ENCODE assay signal across 22 cellular contexts in genomic region chr17:7147772-7148171, GRCh38. TPM values are rescaled to one million over a fixed set of nuclear protein-coding genes. Genes with fewer than 3 reads are reported as not detected.
DNase-seq lines count a peak whose midpoint lies in the region; ATAC-seq and TF ChIP-seq lines count a peak whose summit lies in the region.
"Had no signal": no experiment of that assay in that cellular context is flagged by ENCODE, and none has a peak within 500 bp of the region (broad histone marks: within the 10 kb centered on the region; RNA-seq: fewer than 3 reads in every experiment).

No MANE protein-coding gene starts in this region.

- no peaks in the 10 kb centered on the region for H3K27me3 Mint-ChIP-seq in glutamatergic neuron (ENCODE audit: unreplicated experiment)

- no peaks in the 10 kb centered on the region for H3K9me3 ChIP-seq in RWPE2 (ENCODE audit: severe bottlenecking)
- H3K9me3 ChIP-seq: MG63, thoracic aorta had no signal

- in situ Hi-C loops in Caki2 (cut with HindIII; ENCODE audit: low pct_unique_long_range_greater_than_20kb, low sequenced_read_pairs): no loop called here

- H3K27ac Mint-ChIP-seq in glutamatergic neuron (ENCODE audit: unreplicated experiment): no peak overlapping the region
- H3K27ac Mint-ChIP-seq: activated B cell treated with CpG ODN at 0.5 μM for 24 hours; activated CD8-positive, alpha-beta memory T cell treated with anti-CD3 and anti-CD28 coated beads, Interleukin-2, amount 10 ng/mL, durations not matched to agents 7 days and 5 days; B cell; T-helper 1 cell treated with Interleukin-12 subunit alpha and Interleukin-12 subunit beta and Interleukin-4 antibody, amounts not matched to agents 30 μg/mL and 1 μg/mL, for 36 hours had no signal

- H3K36me3 ChIP-seq in RWPE2 (ENCODE audit: low read depth): no peaks in the 10 kb centered on the region
- H3K36me3 ChIP-seq: MG63, thoracic aorta had no signal

- peak; percentile 11 for DNase-seq in Caki2 (ENCODE audit: low read depth)
- DNase-seq in GM12865 (ENCODE audit: low read depth): peak; percentile 53
- no peak for DNase-seq in RWPE2 (ENCODE audit: low spot score)
- no peak for DNase-seq in left lobe of liver (ENCODE audit: low spot score)
- DNase-seq in stimulated activated CD4-positive, alpha-beta T cell treated with anti-CD3 and anti-CD28 coated beads, Interleukin-2, amount 100 ng/mL, for 48 hours: no peak
- DNase-seq in glutamatergic neuron: no peak
- DNase-seq: activated B cell treated with CpG ODN at 0.5 μM for 24 hours; activated CD8-positive, alpha-beta memory T cell treated with anti-CD3 and anti-CD28 coated beads, Interleukin-2, amount 10 ng/mL, durations not matched to agents 7 days and 5 days; activated gamma-delta T cell treated with Interleukin-2 at 50 U/mL for 16 hours; foreskin melanocyte; left colon; MG63; NCI-H1694 treated with DMSO at 0.1 percent for 48 hours; NCI-H345; SHP77; stimulated activated CD4-positive, alpha-beta T cell treated with anti-CD3 and anti-CD28 coated beads, Interleukin-12 subunit alpha, Interleukin-12 subunit beta, amount 100 ng/mL, for 4 hours had no signal

- H3K4me3 Mint-ChIP-seq in glutamatergic neuron (ENCODE audit: unreplicated experiment): no peak overlapping the region
- H3K4me3 Mint-ChIP-seq: activated B cell treated with CpG ODN at 0.5 μM for 24 hours; activated CD8-positive, alpha-beta memory T cell treated with anti-CD3 and anti-CD28 coated beads, Interleukin-2, amount 10 ng/mL, durations not matched to agents 7 days and 5 days; B cell; neural crest cell; T-helper 1 cell treated with Interleukin-12 subunit alpha and Interleukin-12 subunit beta and Interleukin-4 antibody, amounts not matched to agents 30 μg/mL and 1 μg/mL, for 36 hours had no signal

- ATAC-seq in RWPE2 (ENCODE audit: low read depth) (peak; percentile 64; the same call in 2 of the 3 replicates), left lobe of liver (peak; percentile 30), GM21447 (IDR thresholded peaks at IDR 0.05; ENCODE audit: unreplicated experiment) (no peak)
- ATAC-seq: activated CD8-positive, alpha-beta memory T cell treated with anti-CD3 and anti-CD28 coated beads, Interleukin-2, amount 10 ng/mL, durations not matched to agents 7 days and 5 days; left colon had no signal

- no peak overlapping the region for H3K27ac ChIP-seq in RWPE2 (ENCODE audit: poor library complexity, severe bottlenecking)
- H3K27ac ChIP-seq: thoracic aorta had no signal

- no peak for TF ChIP-seq CTCF in GM12865 (IDR thresholded peaks at IDR 0.05; ENCODE audit: insufficient read depth, low read depth, low read length, missing control alignments)
- TF ChIP-seq CTCF in RWPE2 (IDR thresholded peaks at IDR 0.05; ENCODE audit: poor library complexity, severe bottlenecking): peak; percentile 10
- TF ChIP-seq CTCF in glutamatergic neuron (IDR thresholded peaks at IDR 0.05; ENCODE audit: partially characterized antibody, unreplicated experiment): no peak

- no peak overlapping the region for H3K4me3 ChIP-seq in GM12865 (ENCODE audit: low read depth, low read length)
- H3K4me3 ChIP-seq in RWPE2 (ENCODE audit: severe bottlenecking): no peak overlapping the region
- H3K4me3 ChIP-seq: MG63, thoracic aorta had no signal

- H3K27me3 ChIP-seq in RWPE2 (ENCODE audit: insufficient read depth, poor library complexity, severe bottlenecking): no peaks in the 10 kb centered on the region
- H3K27me3 ChIP-seq: MG63 had no signal

- H3K4me1 Mint-ChIP-seq in glutamatergic neuron (ENCODE audit: low read depth, unreplicated experiment): no peaks in the 10 kb centered on the region
- H3K4me1 Mint-ChIP-seq: activated B cell treated with CpG ODN at 0.5 μM for 24 hours; activated CD8-positive, alpha-beta memory T cell treated with anti-CD3 and anti-CD28 coated beads, Interleukin-2, amount 10 ng/mL, durations not matched to agents 7 days and 5 days; B cell had no signal

- no peaks in the 10 kb centered on the region for H3K9me3 Mint-ChIP-seq in glutamatergic neuron (ENCODE audit: unreplicated experiment)
- H3K9me3 Mint-ChIP-seq: activated B cell treated with CpG ODN at 0.5 μM for 24 hours; neural crest cell; T-helper 1 cell treated with Interleukin-12 subunit alpha and Interleukin-12 subunit beta and Interleukin-4 antibody, amounts not matched to agents 30 μg/mL and 1 μg/mL, for 36 hours had no signal

- no peaks in the 10 kb centered on the region for H3K4me1 ChIP-seq in RWPE2 (ENCODE audit: insufficient read depth, poor library complexity, severe bottlenecking)

- H3K36me3 Mint-ChIP-seq in glutamatergic neuron (ENCODE audit: unreplicated experiment): no peaks in the 10 kb centered on the region
- H3K36me3 Mint-ChIP-seq: activated CD8-positive, alpha-beta memory T cell treated with anti-CD3 and anti-CD28 coated beads, Interleukin-2, amount 10 ng/mL, durations not matched to agents 7 days and 5 days had no signal

RNA-seq across cellular contexts. Expression of gene ASGR1, which starts 31.4 kb away (rescaled TPM):
- not detected in 2 replicates for total RNA-seq in Caki2 (2014; rRNA removed; shearing (Covaris generic); ENCODE audit: low replicate concordance)
- total RNA-seq in left lobe of liver: 526 TPM
- total RNA-seq in glutamatergic neuron (ENCODE audit: unreplicated experiment): 29.0 TPM
- total RNA-seq: activated B cell treated with CpG ODN at 0.5 μM for 24 hours had no signal

RNA-seq across cellular contexts. Expression of gene ASGR2, which starts 33.1 kb away (rescaled TPM):
- total RNA-seq in Caki2 (2014; rRNA removed; shearing (Covaris generic); ENCODE audit: low replicate concordance): not detected in 2 replicates
- total RNA-seq in left lobe of liver (442 TPM), glutamatergic neuron (ENCODE audit: unreplicated experiment) (not detected)
- total RNA-seq: activated B cell treated with CpG ODN at 0.5 μM for 24 hours; activated CD8-positive, alpha-beta memory T cell treated with anti-CD3 and anti-CD28 coated beads, Interleukin-2, amount 10 ng/mL, durations not matched to agents 7 days and 5 days; astrocyte; B cell; neural crest cell had no signal

Comparison
In these comparisons a context has a peak if more than half of its experiments do, and no peak if none do; other contexts are left out.
1. DNase-seq: peak in Caki2 (single experiment) and GM12865 (single experiment); none in RWPE2 (single experiment), left lobe of liver (single experiment), stimulated activated CD4-positive, alpha-beta T cell treated with anti-CD3 and anti-CD28 coated beads, Interleukin-2, amount 100 ng/mL, for 48 hours (0 of 2) and glutamatergic neuron (single experiment).
2. RNA of gene ASGR1, which starts 31.4 kb away (total RNA-seq): 526 TPM in left lobe of liver (single experiment) and 29.0 TPM in glutamatergic neuron (single experiment); not detected in Caki2; every median in the first group is over 10 times any median in the second.
3. RNA of gene ASGR2, which starts 33.1 kb away (total RNA-seq): 442 TPM in left lobe of liver (single experiment); not detected in glutamatergic neuron (single experiment) and not detected in Caki2; every median in the first group is over 100 times any median in the second.